13 cellular contexts compared by ENCODE assay signal in genomic region chr21:46089285-46089684, GRCh38.
"Had no signal": no experiment of that assay in that cellular context is flagged by ENCODE, and none has a peak within 500 bp of the region (broad histone marks: within the 10 kb centered on the region; RNA-seq: fewer than 3 reads in every experiment).

No MANE protein-coding gene starts in this region.

- H3K27ac ChIP-seq: neural progenitor cell, pancreas, spleen had no signal

- ATAC-seq: activated naive CD4-positive, alpha-beta T cell treated with anti-CD3 and anti-CD28 coated beads, Interleukin-2, amount 50 U/mL, for 72 hours; pancreas; stimulated activated naive B cell treated with anti-CD40 and anti-IgM and Interleukin-4, amounts not matched to agents 10 μg/mL and 1 μg/mL and 100 μg/mL, for 72 hours had no signal

- H3K4me3 ChIP-seq: lung, neural progenitor cell, pancreas, spleen had no signal

- H3K36me3 ChIP-seq: neural progenitor cell, pancreas, spleen had no signal

- H3K4me1 ChIP-seq: neural progenitor cell, pancreas, spleen had no signal

- H3K9me3 ChIP-seq: pancreas had no signal

- DNase-seq: activated CD4-positive, alpha-beta memory T cell treated with anti-CD3 and anti-CD28 coated beads, Interleukin-2, amount 10 ng/mL, durations not matched to agents 7 days and 5 days; activated CD4-positive, alpha-beta T cell treated with anti-CD3 and anti-CD28 coated beads for 4 hours; activated gamma-delta T cell treated with Interleukin-2 at 50 U/mL for 16 hours; cerebellar nuclear complex; cortex of kidney; erythroblast; naive B cell; pancreas; spleen; stimulated activated naive B cell treated with anti-CD40 and anti-IgM and Interleukin-4, amounts not matched to agents 10 μg/mL and 1 μg/mL and 100 μg/mL, for 72 hours had no signal

- H3K27me3 ChIP-seq: neural progenitor cell, pancreas had no signal
